11 cellular contexts compared by ENCODE assay signal in the genomic region with DNA sequence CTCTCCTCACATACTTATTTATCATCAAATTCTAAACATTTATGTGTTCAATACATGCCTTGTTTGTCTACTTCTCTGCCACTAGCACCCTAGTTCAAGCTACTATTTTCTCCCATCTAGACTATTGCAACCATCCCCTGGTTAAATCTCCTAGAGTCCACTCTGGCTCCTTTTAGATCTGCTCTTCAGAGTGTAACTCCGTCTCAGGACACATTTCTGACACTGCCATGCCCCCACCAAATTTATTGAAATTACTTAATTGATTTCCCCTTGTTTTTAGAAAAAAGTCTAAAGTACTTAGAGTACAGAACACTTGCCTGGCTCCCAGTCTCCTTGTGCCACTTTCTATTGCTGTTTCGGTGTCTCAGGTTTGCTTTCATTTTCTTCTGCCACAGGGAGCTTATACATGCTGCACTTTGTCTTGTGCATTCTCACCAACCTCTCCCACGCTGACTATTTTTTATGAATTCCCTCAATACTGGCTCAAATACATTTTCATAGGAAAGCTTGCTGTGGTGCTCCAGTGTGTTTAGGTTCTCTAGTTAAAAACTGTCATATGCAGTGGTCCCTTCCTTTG.
DNase-seq lines count a peak whose midpoint lies in the region; ATAC-seq and TF ChIP-seq lines count a peak whose summit lies in the region.
"Had no signal": no experiment of that assay in that cellular context is flagged by ENCODE, and none has a peak within 500 bp of the region (broad histone marks: within the 10 kb centered on the region; RNA-seq: fewer than 3 reads in every experiment).

No MANE protein-coding gene starts in this region.

- no peaks in the 10 kb centered on the region for H3K36me3 Mint-ChIP-seq in activated T-helper 1 cell treated with anti-CD3 and anti-CD28 coated beads, Interleukin-12 subunit alpha, Interleukin-12 subunit beta, Interleukin-2, Interleukin-4 antibody, amounts not matched to agents 30 ng/mL and 10 ng/mL and 1 ng/mL, durations not matched to agents 14 hours and 24 hours and 36 hours (ENCODE audit: low read depth)
- H3K36me3 Mint-ChIP-seq: naive B cell had no signal

- no peak overlapping the region for H3K4me3 Mint-ChIP-seq in activated T-helper 1 cell treated with anti-CD3 and anti-CD28 coated beads, Interleukin-12 subunit alpha, Interleukin-12 subunit beta, Interleukin-2, Interleukin-4 antibody, amounts not matched to agents 30 ng/mL and 10 ng/mL and 1 ng/mL, durations not matched to agents 14 hours and 24 hours and 36 hours
- H3K4me3 Mint-ChIP-seq: activated B cell treated with CpG ODN at 0.5 μM for 24 hours, naive B cell had no signal

- H3K4me3 ChIP-seq in GM12865 (ENCODE audit: low read depth, low read length): peak overlapping the region; percentile 50
- H3K4me3 ChIP-seq: gastroesophageal sphincter had no signal

- ATAC-seq in GM21528 (IDR thresholded peaks at IDR 0.05; ENCODE audit: low FRiP score, unreplicated experiment): peak; percentile 80
- peak; percentile 85 for ATAC-seq in HG03354 (IDR thresholded peaks at IDR 0.05; ENCODE audit: poor library complexity, severe bottlenecking, unreplicated experiment)
- ATAC-seq: gastroesophageal sphincter had no signal

- intact Hi-C loops in activated T-helper 1 cell treated with anti-CD3 and anti-CD28 coated beads, Interleukin-12 subunit alpha, Interleukin-12 subunit beta, Interleukin-2, Interleukin-4 antibody, amounts not matched to agents 30 ng/mL and 10 ng/mL and 1 ng/mL, durations not matched to agents 14 hours and 24 hours and 36 hours (cut with micrococcal nuclease): no loop called here

- DNase-seq in GM12865 (ENCODE audit: low read depth) (peak; percentile 71), dermis blood vessel endothelial cell (peak; percentile 1), NCI-H524 treated with DMSO at 0.1 percent for 48 hours (lab: John Stamatoyannopoulos, UW) (no peak), NCI-H526 treated with DMSO at 0.1 percent for 48 hours (lab: John Stamatoyannopoulos, UW) (no peak)
- DNase-seq in activated T-helper 1 cell treated with anti-CD3 and anti-CD28 coated beads, Interleukin-12 subunit alpha, Interleukin-12 subunit beta, Interleukin-2, Interleukin-4 antibody, amounts not matched to agents 30 ng/mL and 10 ng/mL and 1 ng/mL, durations not matched to agents 14 hours and 24 hours and 36 hours (ENCODE audit: low spot score): no peak
- no peak for DNase-seq in stimulated activated naive CD4-positive, alpha-beta T cell treated with Interleukin-2 at 50 U/mL for 16 hours (lab: John Stamatoyannopoulos, UW)
- DNase-seq: activated B cell treated with CpG ODN at 0.5 μM for 24 hours, naive B cell had no signal

- no peaks in the 10 kb centered on the region for H3K9me3 Mint-ChIP-seq in activated T-helper 1 cell treated with anti-CD3 and anti-CD28 coated beads, Interleukin-12 subunit alpha, Interleukin-12 subunit beta, Interleukin-2, Interleukin-4 antibody, amounts not matched to agents 30 ng/mL and 10 ng/mL and 1 ng/mL, durations not matched to agents 14 hours and 24 hours and 36 hours
- H3K9me3 Mint-ChIP-seq: activated B cell treated with CpG ODN at 0.5 μM for 24 hours, naive B cell had no signal

- no peak overlapping the region for H3K27ac Mint-ChIP-seq in activated T-helper 1 cell treated with anti-CD3 and anti-CD28 coated beads, Interleukin-12 subunit alpha, Interleukin-12 subunit beta, Interleukin-2, Interleukin-4 antibody, amounts not matched to agents 30 ng/mL and 10 ng/mL and 1 ng/mL, durations not matched to agents 14 hours and 24 hours and 36 hours
- H3K27ac Mint-ChIP-seq: activated B cell treated with CpG ODN at 0.5 μM for 24 hours, naive B cell had no signal

- H3K4me1 Mint-ChIP-seq in activated T-helper 1 cell treated with anti-CD3 and anti-CD28 coated beads, Interleukin-12 subunit alpha, Interleukin-12 subunit beta, Interleukin-2, Interleukin-4 antibody, amounts not matched to agents 30 ng/mL and 10 ng/mL and 1 ng/mL, durations not matched to agents 14 hours and 24 hours and 36 hours (ENCODE audit: low read depth): no peaks in the 10 kb centered on the region
- H3K4me1 Mint-ChIP-seq: activated B cell treated with CpG ODN at 0.5 μM for 24 hours, naive B cell had no signal

- no peaks in the 10 kb centered on the region for H3K27me3 Mint-ChIP-seq in activated T-helper 1 cell treated with anti-CD3 and anti-CD28 coated beads, Interleukin-12 subunit alpha, Interleukin-12 subunit beta, Interleukin-2, Interleukin-4 antibody, amounts not matched to agents 30 ng/mL and 10 ng/mL and 1 ng/mL, durations not matched to agents 14 hours and 24 hours and 36 hours (ENCODE audit: insufficient read depth)
- H3K27me3 Mint-ChIP-seq: activated B cell treated with CpG ODN at 0.5 μM for 24 hours, naive B cell had no signal

- no peak for TF ChIP-seq CTCF in GM12865 (IDR thresholded peaks at IDR 0.05; ENCODE audit: insufficient read depth, low read depth, low read length, missing control alignments)

Comparison
In these comparisons a context has a peak if more than half of its experiments do, and no peak if none do; other contexts are left out.
1. DNase-seq: peak in GM12865 (single experiment) and dermis blood vessel endothelial cell (single experiment); none in activated T-helper 1 cell treated with anti-CD3 and anti-CD28 coated beads, Interleukin-12 subunit alpha, Interleukin-12 subunit beta, Interleukin-2, Interleukin-4 antibody, amounts not matched to agents 30 ng/mL and 10 ng/mL and 1 ng/mL, durations not matched to agents 14 hours and 24 hours and 36 hours (single experiment), NCI-H524 treated with DMSO at 0.1 percent for 48 hours (single experiment), NCI-H526 treated with DMSO at 0.1 percent for 48 hours (single experiment) and stimulated activated naive CD4-positive, alpha-beta T cell treated with Interleukin-2 at 50 U/mL for 16 hours (single experiment).